In the genomic region with DNA sequence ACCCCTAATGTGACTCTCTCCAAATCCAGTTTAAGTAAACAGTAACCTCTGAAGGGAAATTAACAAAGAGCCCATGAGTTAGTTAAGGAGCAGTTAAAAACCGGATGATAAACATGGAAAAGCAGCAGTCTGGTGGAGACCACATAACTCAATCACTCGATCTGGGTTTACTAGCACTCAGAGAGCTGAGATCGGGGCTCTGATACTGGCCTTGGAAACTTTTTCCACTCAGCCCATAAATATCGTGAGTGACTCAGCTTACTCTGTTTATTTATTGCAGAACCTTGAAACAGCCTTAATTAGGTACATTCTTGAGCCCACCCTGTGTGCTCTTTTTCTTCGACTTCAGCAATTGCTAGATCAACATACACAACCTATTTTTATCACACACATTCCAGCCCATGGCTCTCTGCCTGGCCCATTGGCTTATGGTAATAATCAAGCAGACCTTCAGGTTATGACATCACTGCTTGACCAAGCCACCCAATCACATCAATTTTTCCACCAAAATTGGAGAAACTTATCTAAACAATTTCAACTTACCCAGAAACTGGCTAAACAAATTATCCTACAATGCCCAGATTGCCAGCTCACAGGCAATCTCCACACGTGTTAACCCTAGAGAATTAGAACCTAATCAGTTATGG, we compare ENCODE assay signal across 13 cellular contexts.
A peak's percentile ranks its signal among the peaks of the same experiment; 100 is the strongest.
DNase-seq lines count a peak whose midpoint lies in the region; ATAC-seq and TF ChIP-seq lines count a peak whose summit lies in the region.
"Had no signal": no experiment of that assay in that cellular context is flagged by ENCODE, and none has a peak within 500 bp of the region (broad histone marks: within the 10 kb centered on the region; RNA-seq: fewer than 3 reads in every experiment).

No MANE protein-coding gene starts in this region.

- no peak for TF ChIP-seq POLR2A in erythroblast (IDR thresholded peaks at IDR 0.05; ENCODE audit: low read length)

- ATAC-seq in RWPE2 (ENCODE audit: low read depth) (peak; percentile 35; the same call in 2 of the 3 replicates), HG02973 (IDR thresholded peaks at IDR 0.05; ENCODE audit: unreplicated experiment) (no peak)
- ATAC-seq: mucosa of descending colon, T-cell had no signal

- H3K4me1 ChIP-seq in RWPE2 (ENCODE audit: insufficient read depth, poor library complexity, severe bottlenecking): peaks cover 7% of the 10 kb centered on the region
- no peaks in the 10 kb centered on the region for H3K4me1 ChIP-seq in effector memory CD4-positive, alpha-beta T cell (ENCODE audit: control insufficient read depth, insufficient read depth, low read length, poor library complexity, severe bottlenecking)

- no peak overlapping the region for H3K27ac ChIP-seq in RWPE2 (ENCODE audit: poor library complexity, severe bottlenecking)
- no peak overlapping the region for H3K27ac ChIP-seq in effector memory CD4-positive, alpha-beta T cell (ENCODE audit: insufficient read depth, low read length, poor library complexity, severe bottlenecking)

- no peaks in the 10 kb centered on the region for H3K36me3 ChIP-seq in RWPE2 (ENCODE audit: low read depth)
- H3K36me3 ChIP-seq in effector memory CD4-positive, alpha-beta T cell (ENCODE audit: control insufficient read depth, insufficient read depth, low read length): no peaks in the 10 kb centered on the region
- H3K36me3 ChIP-seq: cardiac muscle cell had no signal

- H3K4me3 ChIP-seq in RWPE2 (ENCODE audit: severe bottlenecking) (no peak overlapping the region), retinal pigment epithelial cell (ENCODE audit: low read length) (no peak overlapping the region)
- H3K4me3 ChIP-seq in effector memory CD4-positive, alpha-beta T cell (ENCODE audit: insufficient read depth, low read depth, low read length, poor library complexity, severe bottlenecking): no peak overlapping the region
- H3K4me3 ChIP-seq: cardiac muscle cell, mucosa of descending colon had no signal

- DNase-seq in GM04503 (ENCODE audit: low read depth) (peak; percentile 44), RWPE2 (ENCODE audit: low spot score) (no peak), erythroblast (lab: John Stamatoyannopoulos, UW) (peak; percentile 47 to 71), retinal pigment epithelial cell (ENCODE audit: low read depth) (peak; percentile 59), activated gamma-delta T cell (lab: John Stamatoyannopoulos, UW) (no peak), COLO829 (ENCODE audit: low spot score) (no peak)
- no peak for DNase-seq in effector memory CD4-positive, alpha-beta T cell
- DNase-seq: DMS79, NCI-H526 treated with DMSO at 0.1 percent for 48 hours, T-cell had no signal

- H3K27me3 ChIP-seq in RWPE2 (ENCODE audit: insufficient read depth, poor library complexity, severe bottlenecking): no peaks in the 10 kb centered on the region
- no peaks in the 10 kb centered on the region for H3K27me3 ChIP-seq in effector memory CD4-positive, alpha-beta T cell (replicated peaks; ENCODE audit: control insufficient read depth, insufficient read depth, low read length, poor library complexity, severe bottlenecking)
- H3K27me3 ChIP-seq: cardiac muscle cell had no signal

- no peak for TF ChIP-seq CTCF in RWPE2 (IDR thresholded peaks at IDR 0.05; ENCODE audit: poor library complexity, severe bottlenecking)
- no peak for TF ChIP-seq CTCF in retinal pigment epithelial cell (conservative IDR thresholded peaks at IDR 0.05; ENCODE audit: low read depth, low read length)

- no peaks in the 10 kb centered on the region for H3K9me3 ChIP-seq in RWPE2 (ENCODE audit: severe bottlenecking)
- H3K9me3 ChIP-seq in effector memory CD4-positive, alpha-beta T cell (ENCODE audit: control insufficient read depth, low read length): no peaks in the 10 kb centered on the region
- H3K9me3 ChIP-seq: mucosa of descending colon had no signal

Comparison
In these comparisons a context has a peak if more than half of its experiments do, and no peak if none do; other contexts are left out.
1. DNase-seq: peak in GM04503 (single experiment), erythroblast (2 of 2) and retinal pigment epithelial cell (single experiment); none in RWPE2 (single experiment), activated gamma-delta T cell (single experiment), effector memory CD4-positive, alpha-beta T cell (0 of 3) and COLO829 (single experiment).